ENCODE assay signal across 28 cellular contexts in genomic region chr17:34617398-34617797, GRCh38. TPM values are rescaled to one million over a fixed set of nuclear protein-coding genes. Genes with fewer than 3 reads are reported as not detected.
A peak's percentile ranks its signal among the peaks of the same experiment; 100 is the strongest.
DNase-seq lines count a peak whose midpoint lies in the region; ATAC-seq, FAIRE-seq and TF ChIP-seq lines count a peak whose summit lies in the region.
"Had no signal": no experiment of that assay in that cellular context is flagged by ENCODE, and none has a peak within 500 bp of the region (broad histone marks: within the 10 kb centered on the region; RNA-seq: fewer than 3 reads in every experiment).

No MANE protein-coding gene starts in this region.

- 10% methylated on average over 4 of the region's 4 CpGs for whole genome bisulfite sequencing in A549 (ENCODE audit: missing lambda C conversion rate)
- WGBS in K562 (ENCODE audit: insufficient coverage, low coverage, missing lambda C conversion rate): 6% methylated on average over 4 of the region's 4 CpGs
- 85% methylated on average over 4 of the region's 4 CpGs for WGBS in smooth muscle cell (ENCODE audit: low lambda C conversion rate)

- H3K79me2 ChIP-seq in K562 (ENCODE audit: control insufficient read depth, insufficient read depth, low read length): no peaks in the 10 kb centered on the region
- H3K79me2 ChIP-seq in smooth muscle cell (ENCODE audit: low read depth): no peaks in the 10 kb centered on the region

- TF ChIP-seq CTCF in A549 (IDR thresholded peaks at IDR 0.05) (no peak), WERI-Rb-1 (IDR thresholded peaks at IDR 0.05; ENCODE audit: low read depth, low read length) (no peak), K562 (IDR thresholded peaks at IDR 0.05 in 2 of 3, conservative IDR thresholded peaks at IDR 0.05 in 1 of 3; ENCODE audit: insufficient read depth in 2 of 3, low read depth in 1 of 3, low read length in 3 of 3) (no peak), glutamatergic neuron (IDR thresholded peaks at IDR 0.05; ENCODE audit: partially characterized antibody, unreplicated experiment) (no peak), smooth muscle cell (IDR thresholded peaks at IDR 0.05; ENCODE audit: borderline replicate concordance, insufficient read depth, poor library complexity, severe bottlenecking) (no peak), uterus (IDR thresholded peaks at IDR 0.05) (no peak)

- H3K4me1 Mint-ChIP-seq in glutamatergic neuron (ENCODE audit: low read depth, unreplicated experiment): peaks cover 77% of the 10 kb centered on the region
- H3K4me1 Mint-ChIP-seq: CD14-positive monocyte; CD4-positive, alpha-beta memory T cell; CD4-positive, CD25-positive, alpha-beta regulatory T cell; CD8-positive, alpha-beta memory T cell had no signal

- H3K4me2 ChIP-seq in A549 (no peak overlapping the region), K562 (ENCODE audit: insufficient read depth, low read length) (no peak overlapping the region), smooth muscle cell (no peak overlapping the region)
- H3K4me2 ChIP-seq: BLaER1 had no signal

- TF ChIP-seq EP300 in A549 (IDR thresholded peaks at IDR 0.05) (no peak), K562 (IDR thresholded peaks at IDR 0.05; ENCODE audit: low read length) (no peak)

- no peak overlapping the region for H3K4me3 ChIP-seq in A549
- H3K4me3 ChIP-seq in WERI-Rb-1 (ENCODE audit: low read depth, low read length): no peak overlapping the region
- no peak overlapping the region for H3K4me3 ChIP-seq in K562
- H3K4me3 ChIP-seq in smooth muscle cell: no peak overlapping the region
- no peak overlapping the region for H3K4me3 ChIP-seq in uterus
- H3K4me3 ChIP-seq: BLaER1 had no signal

- no peak overlapping the region for H2AFZ ChIP-seq in K562 (ENCODE audit: low read depth, low read length)
- H2AFZ ChIP-seq in smooth muscle cell (ENCODE audit: low read depth): no peak overlapping the region

- FAIRE-seq in A549 (lab: Jason Lieb, UNC) (no peak), K562 (lab: Jason Lieb, UNC) (no peak)
- FAIRE-seq: G401.6, GM12892, GM18507 had no signal

- no peaks in the 10 kb centered on the region for H3K4me1 ChIP-seq in A549
- peaks cover 0 to 4% of the 10 kb centered on the region in 2 experiments; a peak in 1 of 5 replicates for H3K4me1 ChIP-seq in K562 (replicated peaks in 1 of 2; ENCODE audit: control insufficient read depth in 2 of 2, insufficient read depth in 2 of 2, low read length in 2 of 2)
- peaks cover 30% of the 10 kb centered on the region for H3K4me1 ChIP-seq in smooth muscle cell (ENCODE audit: low read depth)
- H3K4me1 ChIP-seq in uterus: no peaks in the 10 kb centered on the region

- BruUV-seq in K562 (replicated peaks; lab: Mats Ljungman, UMichigan): no TSS peak

- TF ChIP-seq RAD21 in A549 (conservative IDR thresholded peaks at IDR 0.05 in 1 of 2, IDR thresholded peaks at IDR 0.05 in 1 of 2): no peak
- TF ChIP-seq RAD21 in K562 (CRISPR knock-in tag; conservative IDR thresholded peaks at IDR 0.05 in 1 of 2, IDR thresholded peaks at IDR 0.05 in 1 of 2): no peak

- no peaks in the 10 kb centered on the region for H3F3A ChIP-seq in smooth muscle cell (ENCODE audit: low read depth)

- ATAC-seq in A549 (no peak), K562 (no peak), SK-N-SH treated with all-trans-retinoic acid at 6 μM for 48 hours (no peak)

- CTCF ChIA-PET in A549 (lab: Yijun Ruan, JAX) (interaction anchor here (0.8 to 1.6 kb wide), 3 partner anchors 16 to 30 kb away, joined by 3 read pairs; no protein-coding TSS in a partner anchor), K562 (lab: Yijun Ruan, JAX; ENCODE audit: low intra/inter-chr PET ratio) (no interaction called here)

- peaks cover 33% of the 10 kb centered on the region for H3K9me3 Mint-ChIP-seq in glutamatergic neuron (ENCODE audit: unreplicated experiment)
- H3K9me3 Mint-ChIP-seq: CD4-positive, CD25-positive, alpha-beta regulatory T cell; CD8-positive, alpha-beta memory T cell had no signal

- no peak for DNase-seq in A549 (ENCODE audit: low read depth in 1 of 2, low spot score in 1 of 2)
- DNase-seq in WERI-Rb-1: no peak
- DNase-seq in K562 (ENCODE audit: extremely low read depth in 1 of 4, low spot score in 3 of 4): no peak
- no peak for DNase-seq in glutamatergic neuron
- no peak for DNase-seq in smooth muscle cell (lab: John Stamatoyannopoulos, UW; ENCODE audit: unreplicated experiment)
- DNase-seq in uterus: no peak
- DNase-seq in DMS79 treated with DMSO at 0.1 percent for 48 hours (lab: John Stamatoyannopoulos, UW): no peak
- DNase-seq: ACHN; BE2C; C1 segment of cervical spinal cord; CD4-positive, alpha-beta memory T cell; CD4-positive, CD25-positive, alpha-beta regulatory T cell; CD8-positive, alpha-beta memory T cell; COR-L47; DMS 273 treated with DMSO at 0.1 percent for 48 hours; DMS153; DMS53; DMS79; GF-D8 had no signal

- POLR2A ChIA-PET in A549 (lab: Yijun Ruan, JAX) (no interaction called here), K562 (lab: Yijun Ruan, JAX) (interaction anchor here (0.6 kb wide), 1 partner anchor 219 kb away, joined by 3 read pairs; no protein-coding TSS in a partner anchor)

- intact Hi-C loops in K562 (cut with micrococcal nuclease) (no loop called here), uterus (cut with DNase I; ENCODE audit: low total_unique reads) (no loop called here)

- in situ Hi-C loops in K562 (cut with MboI): no loop called here

- H3K27me3 Mint-ChIP-seq in glutamatergic neuron (ENCODE audit: unreplicated experiment): peaks cover 16% of the 10 kb centered on the region

- no peaks in the 10 kb centered on the region for H3K9me1 ChIP-seq in K562 (ENCODE audit: control insufficient read depth, insufficient read depth, low read length)

- H3K9ac ChIP-seq in K562 (ENCODE audit: insufficient read depth in 1 of 2, low read depth in 2 of 2, low read length in 2 of 2) (no peak overlapping the region), smooth muscle cell (ENCODE audit: low read depth) (no peak overlapping the region)
- H3K9ac ChIP-seq: BLaER1 had no signal

- TF ChIP-seq POLR2A in A549 (IDR thresholded peaks at IDR 0.05; ENCODE audit: low read length) (no peak), K562 (conservative IDR thresholded peaks at IDR 0.05) (no peak), uterus (IDR thresholded peaks at IDR 0.05) (no peak)

- no peaks in the 10 kb centered on the region for H3K9me3 ChIP-seq in A549
- H3K9me3 ChIP-seq in WERI-Rb-1 (ENCODE audit: severe bottlenecking): no peaks in the 10 kb centered on the region
- no peaks in the 10 kb centered on the region for H3K9me3 ChIP-seq in K562 (replicated peaks; ENCODE audit: control insufficient read depth, insufficient read depth, low read depth, low read length)
- no peaks in the 10 kb centered on the region for H3K9me3 ChIP-seq in smooth muscle cell (replicated peaks; ENCODE audit: low read depth)
- H3K9me3 ChIP-seq in uterus: no peaks in the 10 kb centered on the region
- H3K9me3 ChIP-seq: BE2C, BLaER1 had no signal

- no peaks in the 10 kb centered on the region for H3K36me3 ChIP-seq in WERI-Rb-1
- H3K36me3 ChIP-seq in K562 (ENCODE audit: control insufficient read depth, insufficient read depth, low read length): no peaks in the 10 kb centered on the region
- no peaks in the 10 kb centered on the region for H3K36me3 ChIP-seq in smooth muscle cell (ENCODE audit: low read depth)
- H3K36me3 ChIP-seq in uterus: no peaks in the 10 kb centered on the region
- H3K36me3 ChIP-seq: BE2C, BLaER1 had no signal

- peaks cover 8% of the 10 kb centered on the region for H3K36me3 Mint-ChIP-seq in glutamatergic neuron (ENCODE audit: unreplicated experiment)
- H3K36me3 Mint-ChIP-seq: CD14-positive monocyte; CD4-positive, alpha-beta memory T cell; CD4-positive, CD25-positive, alpha-beta regulatory T cell; CD8-positive, alpha-beta memory T cell had no signal

- H4K20me1 ChIP-seq in K562 (replicated peaks; ENCODE audit: control insufficient read depth, insufficient read depth, low read length) (0 out of 2 replicates have a peak, but pooled peaks cover 3% of the 10 kb centered on the region), smooth muscle cell (ENCODE audit: low read depth) (no peaks in the 10 kb centered on the region)
- H4K20me1 ChIP-seq: BLaER1 had no signal

- no peak overlapping the region for H3K27ac ChIP-seq in A549
- H3K27ac ChIP-seq in WERI-Rb-1: peak overlapping the region; percentile 92
- H3K27ac ChIP-seq in K562 (ENCODE audit: extremely low read depth, low read depth, low read length): no peak overlapping the region
- no peak overlapping the region for H3K27ac ChIP-seq in smooth muscle cell (ENCODE audit: low read depth)
- no peak overlapping the region for H3K27ac ChIP-seq in uterus
- H3K27ac ChIP-seq: 22Rv1, BLaER1 had no signal

- H3K27ac Mint-ChIP-seq in glutamatergic neuron (ENCODE audit: unreplicated experiment): peak overlapping the region; percentile 99
- H3K27ac Mint-ChIP-seq: CD14-positive monocyte; CD4-positive, alpha-beta memory T cell; CD4-positive, CD25-positive, alpha-beta regulatory T cell; CD8-positive, alpha-beta memory T cell had no signal

- H3K4me3 Mint-ChIP-seq in glutamatergic neuron (ENCODE audit: unreplicated experiment): peak overlapping the region; percentile 70
- H3K4me3 Mint-ChIP-seq: CD14-positive monocyte; CD4-positive, alpha-beta memory T cell; CD4-positive, CD25-positive, alpha-beta regulatory T cell; CD8-positive, alpha-beta memory T cell had no signal

- H3K27me3 ChIP-seq in WERI-Rb-1 (ENCODE audit: insufficient read depth, low read depth, severe bottlenecking): no peaks in the 10 kb centered on the region
- peaks cover 0 to 9% of the 10 kb centered on the region in 2 experiments; a peak in 2 of 5 replicates for H3K27me3 ChIP-seq in K562 (ENCODE audit: control insufficient read depth in 2 of 2, insufficient read depth in 2 of 2, low read length in 2 of 2)
- no peaks in the 10 kb centered on the region for H3K27me3 ChIP-seq in smooth muscle cell (ENCODE audit: low read depth)
- H3K27me3 ChIP-seq in uterus: no peaks in the 10 kb centered on the region
- H3K27me3 ChIP-seq: BE2C, BLaER1 had no signal

RNA-seq across cellular contexts. Expression of gene TMEM132E, which starts 38.0 kb away (rescaled TPM):
- not detected in 2 replicates for polyA plus RNA-seq in A549 (2011; rRNA removed)
- not detected in 2 replicates for polyA plus RNA-seq in A549 (2012; cell fraction: cytosol; rRNA removed)
- not detected in 2 replicates for polyA plus RNA-seq in A549 (2012; cell fraction: nucleus; rRNA removed)
- polyA plus RNA-seq in A549 (2017; fragmentation: RNase III; extraction: RNeasy Plus Mini Kit Qiagen cat#74134 plus additional on column Dnase treatment): not detected in 3 replicates
- 0.05 TPM in 1 of 2 replicates, not detected in the other for polyA minus RNA-seq in A549 (2011; rRNA and poly(A)+ RNA removed)
- total RNA-seq in K562 (2011; cell fraction: chromatin; rRNA removed; ENCODE audit: low replicate concordance): not detected in 2 replicates
- total RNA-seq in K562 (2011; cell fraction: nucleolus; rRNA removed): not detected in 2 replicates
- total RNA-seq in K562 (2011; cell fraction: nucleoplasm; rRNA removed): not detected in 2 replicates
- total RNA-seq in K562 (2014; rRNA removed): not detected in 2 replicates
- not detected in 2 replicates for total RNA-seq in K562 (2014; rRNA removed; fragmentation: Illumina TruSeq; extraction: Trizol)
- total RNA-seq in K562 (2015; rRNA removed; fragmentation: Illumina TruSeq; extraction: Trizol): not detected in 2 replicates
- total RNA-seq in K562 (2021): not detected in 2 replicates
- not detected in 2 replicates for polyA plus RNA-seq in K562 (2011; rRNA removed)
- not detected in 2 replicates for polyA plus RNA-seq in K562 (2011; cell fraction: cytosol; rRNA removed)
- not detected in 2 replicates for polyA plus RNA-seq in K562 (2011; cell fraction: nucleus; rRNA removed)
- polyA plus RNA-seq in K562 (2012): not detected in 2 replicates
- polyA plus RNA-seq in K562 (2014; fragmentation: Illumina TruSeq; extraction: Trizol): not detected in 2 replicates
- not detected for polyA plus RNA-seq in K562 (2014; fragmentation: Nextera tagmentation; extraction: Ambion mirVana)
- polyA plus RNA-seq in K562 (2014; rRNA removed): not detected in 2 replicates
- polyA minus RNA-seq in K562 (2011; rRNA and poly(A)+ RNA removed): not detected in 2 replicates
- polyA minus RNA-seq in K562 (2011; cell fraction: cytosol; rRNA and poly(A)+ RNA removed): not detected in 2 replicates
- polyA minus RNA-seq in K562 (2011; cell fraction: nucleus; rRNA and poly(A)+ RNA removed): not detected in 2 replicates
- 93.6 TPM for total RNA-seq in glutamatergic neuron (ENCODE audit: unreplicated experiment)
- total RNA-seq in smooth muscle cell: 0.13 TPM in 1 of 2 replicates, not detected in the other
- polyA plus RNA-seq in smooth muscle cell: 0.17 TPM in 1 of 2 replicates, not detected in the other
- total RNA-seq in uterus: under 1 TPM in 1 of 4 donors, not detected in 3; 0.90 TPM
- total RNA-seq: A172; CD4-positive, CD25-positive, alpha-beta regulatory T cell; CD8-positive, alpha-beta memory T cell had no signal
- polyA plus RNA-seq: AG04450, CD14-positive monocyte had no signal

Comparison
In these comparisons a context has a peak if more than half of its experiments do, and no peak if none do; other contexts are left out.
1. RNA of gene TMEM132E, which starts 38.0 kb away (total RNA-seq): 93.6 TPM in glutamatergic neuron (single experiment); 0.13 TPM in smooth muscle cell, 0.90 TPM in uterus and not detected in K562; every median in the first group is over 10 times any median in the second.
2. Of the 35 proteins assayed by ChIP-seq in both K562 and A549: peak only in K562: none; only in A549: none; in both: ZFP36; in neither: 34.